In the genomic region with DNA sequence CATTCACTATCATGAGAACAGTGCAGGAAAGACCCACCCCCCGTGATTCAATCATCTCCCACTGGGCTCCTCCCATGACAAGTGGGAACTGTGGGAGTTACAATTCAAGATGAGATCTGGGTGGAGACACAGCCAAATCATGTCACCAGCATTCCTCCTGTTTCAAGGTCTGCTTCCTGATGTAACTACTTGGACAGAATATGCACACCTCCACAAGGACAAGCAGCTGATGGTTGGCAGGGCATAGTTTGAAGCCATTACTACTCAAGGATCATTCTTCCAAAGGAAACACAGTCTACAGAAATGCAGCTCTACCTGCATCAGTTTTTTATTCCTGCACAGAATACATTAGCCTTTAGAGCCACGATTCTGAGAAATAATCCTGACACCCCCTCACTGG, we compare ENCODE assay signal across 18 cellular contexts. TPM values are rescaled to one million over a fixed set of nuclear protein-coding genes. Genes with fewer than 3 reads are reported as not detected.
DNase-seq lines count a peak whose midpoint lies in the region; ATAC-seq and TF ChIP-seq lines count a peak whose summit lies in the region.
"Had no signal": no experiment of that assay in that cellular context is flagged by ENCODE, and none has a peak within 500 bp of the region (broad histone marks: within the 10 kb centered on the region; RNA-seq: fewer than 3 reads in every experiment).

No MANE protein-coding gene starts in this region.

- peaks cover 3% of the 10 kb centered on the region for H3K27me3 Mint-ChIP-seq in glutamatergic neuron (ENCODE audit: unreplicated experiment)

- H2AFZ ChIP-seq in hepatocyte, result no peak overlapping the region

- no peak overlapping the region for H3K4me2 ChIP-seq in hepatocyte

- peak; percentile 61 for DNase-seq in Caki2 (ENCODE audit: low read depth)
- DNase-seq in M059J (ENCODE audit: low read depth), result peak; percentile 38
- peak; percentile 2 for DNase-seq in astrocyte of the spinal cord (ENCODE audit: low read depth, low spot score)
- DNase-seq in hepatocyte (ENCODE audit: low spot score), result no peak
- no peak for DNase-seq in glutamatergic neuron
- no peak for DNase-seq in SK-N-DZ (ENCODE audit: low spot score)
- DNase-seq: activated CD4-positive, alpha-beta T cell treated with anti-CD3 and anti-CD28 coated beads, Interleukin-2, amount 50 U/mL, for 48 hours; activated T-cell treated with anti-CD3 and anti-CD28 coated beads, Interleukin-2, amount 50 U/mL, for 24 hours; esophagus squamous epithelium; heart right ventricle; naive thymus-derived CD4-positive, alpha-beta T cell; NCI-H146; stimulated activated CD4-positive, alpha-beta T cell treated with anti-CD3 and anti-CD28 coated beads, Interleukin-4, amount 100 ng/mL, for 24 hours; WERI-Rb-1 had no signal

- H3K4me3 ChIP-seq in astrocyte of the spinal cord (ENCODE audit: low read depth, low read length) (no peak overlapping the region), hepatocyte (no peak overlapping the region)
- H3K4me3 ChIP-seq: esophagus squamous epithelium, heart right ventricle, skin epidermis had no signal

- no peaks in the 10 kb centered on the region for H3K4me1 Mint-ChIP-seq in glutamatergic neuron (ENCODE audit: low read depth, unreplicated experiment)

- no peaks in the 10 kb centered on the region for H3K79me2 ChIP-seq in hepatocyte

- no peak overlapping the region for H3K27ac Mint-ChIP-seq in glutamatergic neuron (ENCODE audit: unreplicated experiment)
- H3K27ac Mint-ChIP-seq: activated naive CD4-positive, alpha-beta T cell treated with anti-CD3 and anti-CD28 coated beads, Interleukin-2, amount 50 U/mL, for 72 hours; activated T-cell treated with anti-CD3 and anti-CD28 coated beads, Interleukin-2, amount 50 U/mL, for 24 hours; naive thymus-derived CD4-positive, alpha-beta T cell had no signal

- peaks cover 1% of the 10 kb centered on the region for H3K9me3 Mint-ChIP-seq in glutamatergic neuron (ENCODE audit: unreplicated experiment)
- H3K9me3 Mint-ChIP-seq: activated naive CD4-positive, alpha-beta T cell treated with anti-CD3 and anti-CD28 coated beads, Interleukin-2, amount 50 U/mL, for 72 hours; activated T-cell treated with anti-CD3 and anti-CD28 coated beads, Interleukin-2, amount 50 U/mL, for 24 hours; naive thymus-derived CD4-positive, alpha-beta T cell had no signal

- peaks cover 9% of the 10 kb centered on the region for H3K4me1 ChIP-seq in hepatocyte (ENCODE audit: insufficient read depth)

- no peaks in the 10 kb centered on the region for H3K36me3 ChIP-seq in hepatocyte (replicated peaks; ENCODE audit: insufficient read depth, low read depth)
- H3K36me3 ChIP-seq: esophagus squamous epithelium, heart right ventricle, WERI-Rb-1 had no signal

- in situ Hi-C loops in Caki2 (cut with HindIII; ENCODE audit: low pct_unique_long_range_greater_than_20kb, low sequenced_read_pairs) (no loop called here), astrocyte of the spinal cord (cut with HindIII; ENCODE audit: low sequenced_read_pairs) (no loop called here)

- H3K27me3 ChIP-seq in hepatocyte, result no peaks in the 10 kb centered on the region
- H3K27me3 ChIP-seq: esophagus squamous epithelium, heart right ventricle had no signal

- H3K27ac ChIP-seq in hepatocyte, result peak overlapping the region; percentile 68
- H3K27ac ChIP-seq: esophagus squamous epithelium, heart right ventricle, WERI-Rb-1 had no signal

- TF ChIP-seq CTCF in astrocyte of the spinal cord (IDR thresholded peaks at IDR 0.05; ENCODE audit: low read depth, low read length) (no peak), hepatocyte (IDR thresholded peaks at IDR 0.05; ENCODE audit: poor library complexity) (no peak), glutamatergic neuron (IDR thresholded peaks at IDR 0.05; ENCODE audit: partially characterized antibody, unreplicated experiment) (no peak)

- no peak overlapping the region for H3K4me3 Mint-ChIP-seq in glutamatergic neuron (ENCODE audit: unreplicated experiment)
- H3K4me3 Mint-ChIP-seq: activated T-cell treated with anti-CD3 and anti-CD28 coated beads, Interleukin-2, amount 50 U/mL, for 24 hours; naive thymus-derived CD4-positive, alpha-beta T cell had no signal

- no peak for ATAC-seq in HG03175 (IDR thresholded peaks at IDR 0.05; ENCODE audit: unreplicated experiment)
- ATAC-seq in GM18502 (IDR thresholded peaks at IDR 0.05; ENCODE audit: poor library complexity, unreplicated experiment), result no peak
- ATAC-seq: activated naive CD4-positive, alpha-beta T cell treated with anti-CD3 and anti-CD28 coated beads, Interleukin-2, amount 50 U/mL, for 72 hours; heart right ventricle had no signal

- 82% methylated on average over 2 of the region's 2 CpGs for WGBS in hepatocyte (ENCODE audit: low lambda C conversion rate, missing lambda C conversion rate)

- H3K9me2 ChIP-seq in hepatocyte (replicated peaks; ENCODE audit: insufficient read depth), result no peaks in the 10 kb centered on the region

- no peaks in the 10 kb centered on the region for H3K9me3 ChIP-seq in hepatocyte (ENCODE audit: low read depth)
- H3K9me3 ChIP-seq: esophagus squamous epithelium, heart right ventricle had no signal

- no peaks in the 10 kb centered on the region for H4K20me1 ChIP-seq in hepatocyte (ENCODE audit: insufficient read depth, poor library complexity, severe bottlenecking)

- no peaks in the 10 kb centered on the region for H3K36me3 Mint-ChIP-seq in glutamatergic neuron (ENCODE audit: unreplicated experiment)
- H3K36me3 Mint-ChIP-seq: activated naive CD4-positive, alpha-beta T cell treated with anti-CD3 and anti-CD28 coated beads, Interleukin-2, amount 50 U/mL, for 72 hours; naive thymus-derived CD4-positive, alpha-beta T cell had no signal

RNA-seq across cellular contexts. Expression of a gene that starts 28.5 kb away (rescaled TPM):
- total RNA-seq in Caki2 (2014; rRNA removed; shearing (Covaris generic); ENCODE audit: low replicate concordance), result 26.3 and 29.4 TPM in 2 replicates
- 25.0 and 25.4 TPM in 2 replicates for total RNA-seq in M059J (2014; rRNA removed; shearing (Covaris generic))
- total RNA-seq in hepatocyte (24.6 and 27.0 TPM in 2 replicates), glutamatergic neuron (ENCODE audit: unreplicated experiment) (33.8 TPM)
- 15.7 and 20.3 TPM in 2 replicates for polyA plus RNA-seq in hepatocyte
- polyA plus RNA-seq in SK-N-DZ (2014; cell fraction: cytosol; rRNA removed), result 25.0 and 26.3 TPM in 2 replicates
- 16.9 and 17.1 TPM in 2 replicates for polyA plus RNA-seq in SK-N-DZ (2014; cell fraction: nucleus; rRNA removed)

RNA-seq across cellular contexts. Expression of a gene that starts 42.6 kb away (rescaled TPM):
- 26.5 and 36.6 TPM in 2 replicates for total RNA-seq in Caki2 (2014; rRNA removed; shearing (Covaris generic); ENCODE audit: low replicate concordance)
- 23.3 and 36.0 TPM in 2 replicates for total RNA-seq in M059J (2014; rRNA removed; shearing (Covaris generic))
- 11.1 and 11.5 TPM in 2 replicates for total RNA-seq in hepatocyte
- 6.9 and 8.9 TPM in 2 replicates for polyA plus RNA-seq in hepatocyte
- total RNA-seq in glutamatergic neuron (ENCODE audit: unreplicated experiment), result 2.4 TPM
- not detected in 2 replicates for polyA plus RNA-seq in SK-N-DZ (2014; cell fraction: cytosol; rRNA removed)
- polyA plus RNA-seq in SK-N-DZ (2014; cell fraction: nucleus; rRNA removed), result 0.05 TPM in 1 of 2 replicates, not detected in the other

Comparison
In these comparisons a context has a peak if more than half of its experiments do, and no peak if none do; other contexts are left out.
1. DNase-seq: peak in Caki2 (single experiment), M059J (single experiment) and astrocyte of the spinal cord (single experiment); none in hepatocyte (single experiment), glutamatergic neuron (single experiment) and SK-N-DZ (single experiment).